Comparison of ENCODE assay signal across 8 cellular contexts in genomic region chr19:31205887-31206518, GRCh38.
"Had no signal": no experiment of that assay in that cellular context is flagged by ENCODE, and none has a peak within 500 bp of the region (broad histone marks: within the 10 kb centered on the region; RNA-seq: fewer than 3 reads in every experiment).

No MANE protein-coding gene starts in this region.

- H3K4me3 Mint-ChIP-seq: IgD-negative memory B cell had no signal

- DNase-seq: KBM-7, KG1 had no signal

- ATAC-seq: HepG2, K562 had no signal

- H3K4me3 ChIP-seq: K562 had no signal

- H3K9ac ChIP-seq: KMS-11 had no signal

- H3K4me2 ChIP-seq: KMS-11 had no signal

- H3K27ac ChIP-seq: HL-60, KMS-11 had no signal

- H3K36me3 Mint-ChIP-seq: IgD-negative memory B cell had no signal

- H3K27ac Mint-ChIP-seq: IgD-negative memory B cell had no signal

- FAIRE-seq: HepG2, HTR-8/SVneo, K562 had no signal
